29 cellular contexts compared by ENCODE assay signal in genomic region chr1:7355646-7356045, GRCh38.
"Had no signal": no experiment of that assay in that cellular context is flagged by ENCODE, and none has a peak within 500 bp of the region (broad histone marks: within the 10 kb centered on the region; RNA-seq: fewer than 3 reads in every experiment).

No MANE protein-coding gene starts in this region.

- H2AFZ ChIP-seq: hepatocyte had no signal

- H3K36me3 ChIP-seq: colonic mucosa, esophagus muscularis mucosa, esophagus squamous epithelium, gastrocnemius medialis, gastroesophageal sphincter, heart left ventricle, heart right ventricle had no signal

- ATAC-seq: effector memory CD8-positive, alpha-beta T cell; esophagus mucosa; foreskin keratinocyte; gastrocnemius medialis; gastroesophageal sphincter; heart left ventricle; heart right ventricle had no signal

- H3K27ac ChIP-seq: colonic mucosa, coronary artery, dorsolateral prefrontal cortex, epithelial cell of prostate, esophagus muscularis mucosa, esophagus squamous epithelium, foreskin keratinocyte, gastrocnemius medialis, gastroesophageal sphincter, heart left ventricle, heart right ventricle, hepatocyte had no signal

- H3K4me2 ChIP-seq: hepatocyte had no signal

- H3K79me2 ChIP-seq: hepatocyte had no signal

- H3K4me3 ChIP-seq: colonic mucosa, coronary artery, dorsolateral prefrontal cortex, esophagus muscularis mucosa, esophagus squamous epithelium, gastrocnemius medialis, gastroesophageal sphincter, heart left ventricle, heart right ventricle, hepatocyte had no signal

- H3K27me3 ChIP-seq: colonic mucosa, dorsolateral prefrontal cortex, foreskin keratinocyte, gastrocnemius medialis, heart left ventricle, heart right ventricle, hepatocyte had no signal

- H3K4me1 ChIP-seq: colonic mucosa, esophagus muscularis mucosa, esophagus squamous epithelium, foreskin keratinocyte, gastrocnemius medialis, gastroesophageal sphincter, heart left ventricle, heart right ventricle had no signal

- H3K9me3 ChIP-seq: colonic mucosa, esophagus muscularis mucosa, esophagus squamous epithelium, gastrocnemius medialis, gastroesophageal sphincter, heart left ventricle, heart right ventricle had no signal

- FAIRE-seq: colon, endometrium, endothelial cell of umbilical vein, frontal cortex had no signal

- DNase-seq: colonic mucosa; cortex of kidney; dermis blood vessel endothelial cell; dorsolateral prefrontal cortex; effector CD4-positive, alpha-beta T cell; effector CD8-positive, alpha-beta T cell; effector memory CD4-positive, alpha-beta T cell; effector memory CD8-positive, alpha-beta T cell; endodermal cell; erythroblast; esophagus squamous epithelium; foreskin fibroblast; foreskin keratinocyte; foreskin melanocyte; gastrocnemius medialis; glutamatergic neuron; head of caudate nucleus; heart right ventricle had no signal
